Comparison of ENCODE assay signal across 14 cellular contexts in the genomic region with DNA sequence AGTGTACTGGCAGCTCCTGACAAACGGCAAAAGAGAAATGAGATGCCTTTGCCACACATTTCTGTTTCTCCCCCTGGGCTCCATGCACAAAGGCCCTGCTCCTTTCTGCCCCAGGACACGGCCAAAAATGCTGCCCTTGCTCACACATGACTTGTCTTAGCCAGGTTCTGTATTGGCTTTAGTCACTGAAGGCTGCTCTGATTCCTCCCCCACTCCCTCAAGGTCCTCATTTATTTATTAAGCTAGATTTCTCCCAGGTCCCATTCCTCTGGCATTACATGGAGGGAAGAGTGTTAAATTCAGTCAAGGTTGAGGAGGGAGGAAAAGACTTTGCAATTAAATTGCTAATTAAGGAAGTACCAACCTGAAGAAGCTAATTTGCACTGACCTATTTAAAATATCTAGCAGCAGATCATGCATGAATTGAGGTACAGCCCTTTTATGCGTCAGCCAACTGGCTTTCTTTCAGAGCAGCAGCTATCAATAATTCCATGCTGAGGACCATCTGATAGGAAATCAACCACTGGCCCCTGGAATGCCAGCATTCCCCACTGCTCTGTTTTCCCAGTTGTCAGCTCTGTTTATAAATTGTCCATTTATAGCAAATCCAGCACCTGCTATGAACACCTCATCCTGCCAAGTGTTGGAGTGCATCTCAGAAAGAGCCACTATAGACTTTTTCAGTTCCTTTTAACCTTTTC.
DNase-seq lines count a peak whose midpoint lies in the region; ATAC-seq and TF ChIP-seq lines count a peak whose summit lies in the region.
"Had no signal": no experiment of that assay in that cellular context is flagged by ENCODE, and none has a peak within 500 bp of the region (broad histone marks: within the 10 kb centered on the region; RNA-seq: fewer than 3 reads in every experiment).

No MANE protein-coding gene starts in this region.

- 63 to 79% (median 69%) methylated on average over 3 of the region's 3 CpGs for whole genome bisulfite sequencing in spleen, 5 donors
- WGBS in ovary, 3 donors = 41 to 49% (median 42%) methylated on average over 3 of the region's 3 CpGs
- 61% methylated on average over 3 of the region's 3 CpGs for WGBS in SK-N-SH (ENCODE audit: low lambda C conversion rate)

- H3K79me2 ChIP-seq in GM23338 (replicated peaks; ENCODE audit: insufficient read depth) = no peaks in the 10 kb centered on the region
- no peaks in the 10 kb centered on the region for H3K79me2 ChIP-seq in SK-N-SH (ENCODE audit: insufficient read depth)
- H3K79me2 ChIP-seq: hepatocyte had no signal

- POLR2A ChIA-PET in SK-N-SH (lab: Yijun Ruan, JAX) = no interaction called here

- H3K4me1 Mint-ChIP-seq in GM23338 (peaks cover 47% of the 10 kb centered on the region), memory B cell (peaks cover 57% of the 10 kb centered on the region)

- peaks cover 14% of the 10 kb centered on the region; the same call in 1 of the 2 replicates for H3K9me2 ChIP-seq in GM23338 (ENCODE audit: insufficient read depth)
- H3K9me2 ChIP-seq in SK-N-SH = no peaks in the 10 kb centered on the region

- CTCF ChIA-PET in SK-N-SH (lab: Yijun Ruan, JAX) = interaction anchor here (0.9 kb wide), 1 partner anchor 27 kb away, joined by 3 read pairs; no protein-coding TSS in a partner anchor

- H2AFZ ChIP-seq in GM23338 = no peak overlapping the region
- no peak overlapping the region for H2AFZ ChIP-seq in SK-N-SH (ENCODE audit: low read depth)
- H2AFZ ChIP-seq: hepatocyte had no signal

- H3K27ac Mint-ChIP-seq in GM23338 (no peak overlapping the region), memory B cell (peak overlapping the region; percentile 93)
- H3K27ac Mint-ChIP-seq: activated CD4-positive, alpha-beta memory T cell treated with anti-CD3 and anti-CD28 coated beads for 36 hours; activated T-cell treated with anti-CD3 and anti-CD28 coated beads, Interleukin-2, amount 50 U/mL, for 72 hours had no signal

- H3K4me3 ChIP-seq in GM23338 = no peak overlapping the region
- H3K4me3 ChIP-seq in SJCRH30 = no peak overlapping the region
- H3K4me3 ChIP-seq in spleen = no peak overlapping the region
- H3K4me3 ChIP-seq in ovary = no peak overlapping the region
- H3K4me3 ChIP-seq in SK-N-SH (ENCODE audit: low read depth in 2 of 2, low read length in 1 of 2) = no peak overlapping the region
- H3K4me3 ChIP-seq: hepatocyte, prostate gland had no signal

- H3F3A ChIP-seq in GM23338 (replicated peaks; ENCODE audit: low read depth) (no peaks in the 10 kb centered on the region), SK-N-SH (replicated peaks; ENCODE audit: insufficient read depth) (no peaks in the 10 kb centered on the region)

- intact Hi-C loops in spleen (cut with DNase I; ENCODE audit: low total_unique reads) (no loop called here), ovary (cut with DNase I) (no loop called here), Right ventricle myocardium superior (cut with DNase I) (no loop called here)

- no peaks in the 10 kb centered on the region for H3K36me3 Mint-ChIP-seq in GM23338 (ENCODE audit: low read depth)
- H3K36me3 Mint-ChIP-seq in memory B cell = peaks cover 4% of the 10 kb centered on the region
- H3K36me3 Mint-ChIP-seq: activated CD4-positive, alpha-beta memory T cell treated with anti-CD3 and anti-CD28 coated beads for 36 hours had no signal

- H3K27me3 ChIP-seq in GM23338 (ENCODE audit: insufficient read depth) = no peaks in the 10 kb centered on the region
- no peaks in the 10 kb centered on the region for H3K27me3 ChIP-seq in SJCRH30
- H3K27me3 ChIP-seq in spleen (replicated peaks in 1 of 7) = no peaks in the 10 kb centered on the region
- H3K27me3 ChIP-seq in ovary = no peaks in the 10 kb centered on the region
- no peaks in the 10 kb centered on the region; the same call in 1 of the 2 replicates for H3K27me3 ChIP-seq in SK-N-SH (ENCODE audit: insufficient read depth)
- H3K27me3 ChIP-seq: hepatocyte had no signal

- H3K9me3 ChIP-seq in SJCRH30 (replicated peaks) (no peaks in the 10 kb centered on the region), spleen (no peaks in the 10 kb centered on the region), ovary (no peaks in the 10 kb centered on the region), SK-N-SH (no peaks in the 10 kb centered on the region)
- H3K9me3 ChIP-seq: prostate gland had no signal

- no peak overlapping the region for H3K4me3 Mint-ChIP-seq in GM23338
- peak overlapping the region; percentile 70 for H3K4me3 Mint-ChIP-seq in memory B cell
- H3K4me3 Mint-ChIP-seq: activated CD4-positive, alpha-beta memory T cell treated with anti-CD3 and anti-CD28 coated beads for 36 hours; activated T-cell treated with anti-CD3 and anti-CD28 coated beads, Interleukin-2, amount 50 U/mL, for 72 hours had no signal

- TF ChIP-seq EP300 in ovary (IDR thresholded peaks at IDR 0.05) (no peak), SK-N-SH (IDR thresholded peaks at IDR 0.05; ENCODE audit: borderline replicate concordance in 1 of 2, low read depth in 1 of 2, low read length in 1 of 2) (no peak)

- H3K9me3 Mint-ChIP-seq in GM23338 (no peaks in the 10 kb centered on the region), memory B cell (peaks cover 1% of the 10 kb centered on the region)
- H3K9me3 Mint-ChIP-seq: activated CD4-positive, alpha-beta memory T cell treated with anti-CD3 and anti-CD28 coated beads for 36 hours had no signal

- no peak for ATAC-seq in GM23338
- peak; percentile 20 for ATAC-seq in memory B cell (ENCODE audit: low read depth)
- no peak for ATAC-seq in Right ventricle myocardium superior (ENCODE audit: poor library complexity)
- ATAC-seq: activated T-cell treated with anti-CD3 and anti-CD28 coated beads, Interleukin-2, amount 50 U/mL, for 72 hours had no signal

- H3K4me2 ChIP-seq in GM23338 = peak overlapping the region; percentile 14; the same call in 1 of the 2 replicates
- no peak overlapping the region for H3K4me2 ChIP-seq in SK-N-SH
- H3K4me2 ChIP-seq: hepatocyte had no signal

- TF ChIP-seq POLR2A in spleen (IDR thresholded peaks at IDR 0.05) (no peak), ovary (IDR thresholded peaks at IDR 0.05) (no peak)

- peaks cover 6% of the 10 kb centered on the region for H3K27me3 Mint-ChIP-seq in GM23338 (ENCODE audit: insufficient read depth, low read depth, poor library complexity)
- H3K27me3 Mint-ChIP-seq in memory B cell = no peaks in the 10 kb centered on the region
- H3K27me3 Mint-ChIP-seq: activated CD4-positive, alpha-beta memory T cell treated with anti-CD3 and anti-CD28 coated beads for 36 hours had no signal

- DNase-seq in GM23338 (ENCODE audit: low spot score) (no peak), SJCRH30 (peak; percentile 26 to 44), memory B cell (ENCODE audit: low spot score in 2 of 2) (no peak), spleen (no peak), ovary (no peak), Right ventricle myocardium superior (no peak), SK-N-SH (no peak)
- DNase-seq: activated CD4-positive, alpha-beta memory T cell treated with anti-CD3 and anti-CD28 coated beads for 36 hours; activated T-cell treated with anti-CD3 and anti-CD28 coated beads, Interleukin-2, amount 50 U/mL, for 72 hours; HCEC 1CT; NCI-H2029; NCI-H510A had no signal

- H3K9ac ChIP-seq in SK-N-SH = no peak overlapping the region

- no peak for TF ChIP-seq CTCF in GM23338 (conservative IDR thresholded peaks at IDR 0.05; ENCODE audit: low read depth in 2 of 2)
- no peak for TF ChIP-seq CTCF in spleen (IDR thresholded peaks at IDR 0.05 in 8 of 11, conservative IDR thresholded peaks at IDR 0.05 in 3 of 11)
- no peak for TF ChIP-seq CTCF in ovary (IDR thresholded peaks at IDR 0.05)
- no peak for TF ChIP-seq CTCF in SK-N-SH (IDR thresholded peaks at IDR 0.05)

- no peak for TF ChIP-seq RAD21 in SK-N-SH (IDR thresholded peaks at IDR 0.05; ENCODE audit: low read length)

- no peak overlapping the region for H3K27ac ChIP-seq in GM23338 (ENCODE audit: low read depth)
- H3K27ac ChIP-seq in SJCRH30 = no peak overlapping the region
- peak overlapping the region in 6 of 8 donors; percentile 2 to 81 (median 46) for H3K27ac ChIP-seq in spleen
- H3K27ac ChIP-seq in ovary = no peak overlapping the region
- H3K27ac ChIP-seq in SK-N-SH (ENCODE audit: low read depth in 2 of 2, low read length in 1 of 2) = no peak overlapping the region
- H3K27ac ChIP-seq: hepatocyte, prostate gland had no signal

- H3K36me3 ChIP-seq in GM23338 (ENCODE audit: insufficient read depth) = no peaks in the 10 kb centered on the region
- no peaks in the 10 kb centered on the region for H3K36me3 ChIP-seq in SJCRH30
- no peaks in the 10 kb centered on the region for H3K36me3 ChIP-seq in spleen
- H3K36me3 ChIP-seq in ovary = no peaks in the 10 kb centered on the region
- H3K36me3 ChIP-seq in SK-N-SH (replicated peaks in 1 of 2; ENCODE audit: control insufficient read depth in 1 of 2, insufficient read depth in 2 of 2, low read length in 1 of 2) = no peaks in the 10 kb centered on the region
- H3K36me3 ChIP-seq: prostate gland had no signal

- H4K20me1 ChIP-seq in GM23338 (replicated peaks; ENCODE audit: insufficient read depth) (no peaks in the 10 kb centered on the region), SK-N-SH (ENCODE audit: insufficient read depth) (no peaks in the 10 kb centered on the region)

- H3K4me1 ChIP-seq in GM23338 (ENCODE audit: insufficient read depth) = peaks cover 28% of the 10 kb centered on the region
- peaks cover 9% of the 10 kb centered on the region; the same call in 1 of the 2 replicates for H3K4me1 ChIP-seq in SJCRH30
- H3K4me1 ChIP-seq in spleen = peaks cover 26 to 70% (median 45%) of the 10 kb centered on the region in 6 donors
- H3K4me1 ChIP-seq in ovary (ENCODE audit: insufficient read depth) = peaks cover 3% of the 10 kb centered on the region
- peaks cover 5 to 6% of the 10 kb centered on the region in 2 experiments; a peak in 1 of 4 replicates for H3K4me1 ChIP-seq in SK-N-SH (ENCODE audit: control insufficient read depth in 1 of 2, insufficient read depth in 2 of 2, low read depth in 1 of 2, low read length in 1 of 2)
- H3K4me1 ChIP-seq: prostate gland had no signal

TF ChIP-seq in SK-N-SH, 30 proteins besides CTCF, POLR2A, EP300 and RAD21:
- TF ChIP-seq, protein P1, sequence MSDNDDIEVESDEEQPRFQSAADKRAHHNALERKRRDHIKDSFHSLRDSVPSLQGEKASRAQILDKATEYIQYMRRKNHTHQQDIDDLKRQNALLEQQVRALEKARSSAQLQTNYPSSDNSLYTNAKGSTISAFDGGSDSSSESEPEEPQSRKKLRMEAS (IDR thresholded peaks at IDR 0.05; ENCODE audit: low read depth) = no peak
- TF ChIP-seq CHD2 (IDR thresholded peaks at IDR 0.05; ENCODE audit: low read length, partially characterized antibody) (no peak), RFX5 (IDR thresholded peaks at IDR 0.05; ENCODE audit: low read length) (no peak), EZH2phosphoT487 (IDR thresholded peaks at IDR 0.05; ENCODE audit: borderline replicate concordance, low read depth) (no peak)
TF ChIP-seq in SK-N-SH: peak in this region for 0.

Comparison
In these comparisons a context has a peak if more than half of its experiments do, and no peak if none do; other contexts are left out.
1. DNase-seq: peak in SJCRH30 (2 of 2); none in GM23338 (single experiment), memory B cell (0 of 2), spleen (single experiment), ovary (0 of 5), Right ventricle myocardium superior (single experiment) and SK-N-SH (single experiment).
2. H3K27ac ChIP-seq: peak in spleen (6 of 8); none in GM23338 (single experiment), SJCRH30 (single experiment), ovary (0 of 2) and SK-N-SH (0 of 2).